In the genomic region with DNA sequence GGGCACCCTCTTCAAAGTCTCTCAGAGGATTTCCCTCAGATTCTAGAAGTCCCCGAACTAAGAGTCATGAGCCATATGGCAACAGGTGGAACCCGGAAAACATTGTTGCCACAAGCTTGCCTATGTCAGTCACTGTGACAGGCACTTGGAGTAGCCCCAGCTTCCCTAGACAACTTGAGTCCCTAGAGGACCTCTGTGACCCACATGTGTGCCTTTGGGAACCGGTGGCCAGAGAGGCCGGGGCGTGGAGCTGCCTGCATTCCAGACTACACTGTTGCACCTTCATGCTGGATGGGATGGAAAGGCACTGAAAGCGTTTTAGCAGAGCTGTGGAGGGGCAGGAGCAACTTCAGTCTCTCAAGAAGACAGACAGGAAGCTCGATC, we compare ENCODE assay signal across 10 cellular contexts.
"Had no signal": no experiment of that assay in that cellular context is flagged by ENCODE, and none has a peak within 500 bp of the region (broad histone marks: within the 10 kb centered on the region; RNA-seq: fewer than 3 reads in every experiment).

No MANE protein-coding gene starts in this region.

- H3K27ac Mint-ChIP-seq: activated naive CD4-positive, alpha-beta T cell treated with anti-CD3 and anti-CD28 coated beads, Interleukin-2, amount 10 ng/mL, durations not matched to agents 7 days and 5 days; activated T-helper 2 cell treated with anti-CD3 and anti-CD28 coated beads, Interferon-gamma antibody, Interleukin-2, Interleukin-4, amounts not matched to agents 10 μg/mL and 5 μg/mL and 100 μg/mL, durations not matched to agents 14 hours and 24 hours and 36 hours; effector memory CD8-positive, alpha-beta T cell; neural progenitor cell; stimulated activated effector memory CD8-positive, alpha-beta T cell treated with anti-CD3 and anti-CD28 coated beads, Interleukin-12 subunit alpha, Interleukin-12 subunit beta, amount 100 ng/mL, for 72 hours had no signal

- H3K4me3 Mint-ChIP-seq: activated naive CD4-positive, alpha-beta T cell treated with anti-CD3 and anti-CD28 coated beads, Interleukin-2, amount 10 ng/mL, durations not matched to agents 7 days and 5 days; central memory CD8-positive, alpha-beta T cell; effector memory CD8-positive, alpha-beta T cell; neural progenitor cell; stimulated activated effector memory CD8-positive, alpha-beta T cell treated with anti-CD3 and anti-CD28 coated beads, Interleukin-12 subunit alpha, Interleukin-12 subunit beta, amount 100 ng/mL, for 72 hours had no signal

- H3K36me3 ChIP-seq: neural progenitor cell, pancreas, tibial artery had no signal

- H3K9me3 Mint-ChIP-seq: activated naive CD4-positive, alpha-beta T cell treated with anti-CD3 and anti-CD28 coated beads, Interleukin-2, amount 10 ng/mL, durations not matched to agents 7 days and 5 days; activated T-helper 2 cell treated with anti-CD3 and anti-CD28 coated beads, Interferon-gamma antibody, Interleukin-2, Interleukin-4, amounts not matched to agents 10 μg/mL and 5 μg/mL and 100 μg/mL, durations not matched to agents 14 hours and 24 hours and 36 hours; central memory CD8-positive, alpha-beta T cell; effector memory CD8-positive, alpha-beta T cell; neural progenitor cell; stimulated activated effector memory CD8-positive, alpha-beta T cell treated with anti-CD3 and anti-CD28 coated beads, Interleukin-12 subunit alpha, Interleukin-12 subunit beta, amount 100 ng/mL, for 72 hours had no signal

- DNase-seq: activated naive CD4-positive, alpha-beta T cell treated with anti-CD3 and anti-CD28 coated beads, Interleukin-2, amount 10 ng/mL, durations not matched to agents 7 days and 5 days; effector memory CD8-positive, alpha-beta T cell; kidney; left ventricle myocardium superior; tibial artery had no signal

- H3K9me3 ChIP-seq: pancreas, tibial artery had no signal

- ATAC-seq: effector memory CD8-positive, alpha-beta T cell; left ventricle myocardium superior; stimulated activated effector memory CD8-positive, alpha-beta T cell treated with anti-CD3 and anti-CD28 coated beads, Interleukin-12 subunit alpha, Interleukin-12 subunit beta, amount 100 ng/mL, for 72 hours had no signal

- H3K36me3 Mint-ChIP-seq: activated naive CD4-positive, alpha-beta T cell treated with anti-CD3 and anti-CD28 coated beads, Interleukin-2, amount 10 ng/mL, durations not matched to agents 7 days and 5 days; neural progenitor cell; stimulated activated effector memory CD8-positive, alpha-beta T cell treated with anti-CD3 and anti-CD28 coated beads, Interleukin-12 subunit alpha, Interleukin-12 subunit beta, amount 100 ng/mL, for 72 hours had no signal

- H2AFZ ChIP-seq: neural progenitor cell had no signal

- H3K4me3 ChIP-seq: neural progenitor cell, pancreas, tibial artery had no signal

- H3K4me2 ChIP-seq: neural progenitor cell had no signal

- H3K27ac ChIP-seq: neural progenitor cell, pancreas, tibial artery had no signal

- H3K27me3 ChIP-seq: neural progenitor cell, pancreas had no signal
